Comparison of ENCODE assay signal across 17 cellular contexts in genomic region chr3:21273256-21273999, GRCh38.
DNase-seq lines count a peak whose midpoint lies in the region; ATAC-seq, FAIRE-seq and TF ChIP-seq lines count a peak whose summit lies in the region.
"Had no signal": no experiment of that assay in that cellular context is flagged by ENCODE, and none has a peak within 500 bp of the region (broad histone marks: within the 10 kb centered on the region; RNA-seq: fewer than 3 reads in every experiment).

No MANE protein-coding gene starts in this region.

- no peak for FAIRE-seq in RCC 7860 (lab: Jason Lieb, UNC)
- FAIRE-seq: G401.6, pancreas had no signal

- H3K36me3 ChIP-seq in adipocyte (ENCODE audit: control insufficient read depth, insufficient read depth, low read length, severe bottlenecking), result no peaks in the 10 kb centered on the region
- no peaks in the 10 kb centered on the region for H3K36me3 ChIP-seq in HAP-1 (replicated peaks)
- H3K36me3 ChIP-seq: heart left ventricle, pancreas had no signal

- no peak for TF ChIP-seq CTCF in foreskin fibroblast (IDR thresholded peaks at IDR 0.05; ENCODE audit: low read depth, low read length)

- H3K9ac ChIP-seq in adipocyte (ENCODE audit: low read length), result peak overlapping the region; percentile 54

- H3K4me1 ChIP-seq in adipocyte (ENCODE audit: control insufficient read depth, insufficient read depth, low read length), result peaks cover 18% of the 10 kb centered on the region
- no peaks in the 10 kb centered on the region for H3K4me1 ChIP-seq in HAP-1
- H3K4me1 ChIP-seq: pancreas had no signal

- DNase-seq in HCEC 1CT (peak; percentile 15), adipocyte (ENCODE audit: low read depth) (peak; percentile 68), foreskin fibroblast (peak; percentile 56 to 79), HAP-1 (ENCODE audit: low spot score in 2 of 2) (no peak), RCC 7860 (ENCODE audit: low spot score) (no peak)
- DNase-seq in activated CD8-positive, alpha-beta memory T cell treated with anti-CD3 and anti-CD28 coated beads for 24 hours, result no peak
- DNase-seq: activated CD8-positive, alpha-beta memory T cell treated with anti-CD3 and anti-CD28 coated beads, Interleukin-2, amount 50 U/mL, for 4 hours; activated naive CD4-positive, alpha-beta T cell treated with anti-CD3 and anti-CD28 coated beads, Interleukin-2, amount 50 U/mL, for 16 hours; CD8-positive, alpha-beta memory T cell; heart left ventricle; NCI-H82; pancreas; stimulated activated naive CD4-positive, alpha-beta T cell; T-helper 2 cell had no signal

- in situ Hi-C loops in HAP-1 (cut with MboI; ENCODE audit: low sequenced_read_pairs), result no loop called here

- H3K9me3 ChIP-seq in adipocyte (ENCODE audit: control insufficient read depth, low read length), result no peaks in the 10 kb centered on the region
- no peaks in the 10 kb centered on the region for H3K9me3 ChIP-seq in HAP-1
- H3K9me3 ChIP-seq: pancreas had no signal

- ATAC-seq in HG02623 (IDR thresholded peaks at IDR 0.05; ENCODE audit: unreplicated experiment), result no peak
- ATAC-seq: activated CD4-positive, CD25-positive, alpha-beta regulatory T cell treated with anti-CD3 and anti-CD28 coated beads, Interleukin-2, amount 50 U/mL, for 24 hours; heart left ventricle; pancreas had no signal

- no peaks in the 10 kb centered on the region for H3K27me3 ChIP-seq in adipocyte (replicated peaks; ENCODE audit: control insufficient read depth, insufficient read depth, low read length)
- no peaks in the 10 kb centered on the region for H3K27me3 ChIP-seq in HAP-1 (ENCODE audit: low read depth)
- H3K27me3 ChIP-seq: heart left ventricle, pancreas had no signal

- peak overlapping the region; percentile 66 for H3K4me3 ChIP-seq in adipocyte (ENCODE audit: low read length)
- H3K4me3 ChIP-seq in foreskin fibroblast (ENCODE audit: low read depth in 1 of 2, low read length in 2 of 2), result no peak overlapping the region
- no peak overlapping the region for H3K4me3 ChIP-seq in HAP-1
- H3K4me3 ChIP-seq: heart left ventricle, pancreas had no signal

Comparison
In these comparisons a context has a peak if more than half of its experiments do, and no peak if none do; other contexts are left out.
1. DNase-seq: peak in HCEC 1CT (single experiment), adipocyte (single experiment) and foreskin fibroblast (2 of 2); none in HAP-1 (0 of 2), activated CD8-positive, alpha-beta memory T cell treated with anti-CD3 and anti-CD28 coated beads for 24 hours (single experiment) and RCC 7860 (single experiment).